8 cellular contexts compared by ENCODE assay signal in the genomic region with DNA sequence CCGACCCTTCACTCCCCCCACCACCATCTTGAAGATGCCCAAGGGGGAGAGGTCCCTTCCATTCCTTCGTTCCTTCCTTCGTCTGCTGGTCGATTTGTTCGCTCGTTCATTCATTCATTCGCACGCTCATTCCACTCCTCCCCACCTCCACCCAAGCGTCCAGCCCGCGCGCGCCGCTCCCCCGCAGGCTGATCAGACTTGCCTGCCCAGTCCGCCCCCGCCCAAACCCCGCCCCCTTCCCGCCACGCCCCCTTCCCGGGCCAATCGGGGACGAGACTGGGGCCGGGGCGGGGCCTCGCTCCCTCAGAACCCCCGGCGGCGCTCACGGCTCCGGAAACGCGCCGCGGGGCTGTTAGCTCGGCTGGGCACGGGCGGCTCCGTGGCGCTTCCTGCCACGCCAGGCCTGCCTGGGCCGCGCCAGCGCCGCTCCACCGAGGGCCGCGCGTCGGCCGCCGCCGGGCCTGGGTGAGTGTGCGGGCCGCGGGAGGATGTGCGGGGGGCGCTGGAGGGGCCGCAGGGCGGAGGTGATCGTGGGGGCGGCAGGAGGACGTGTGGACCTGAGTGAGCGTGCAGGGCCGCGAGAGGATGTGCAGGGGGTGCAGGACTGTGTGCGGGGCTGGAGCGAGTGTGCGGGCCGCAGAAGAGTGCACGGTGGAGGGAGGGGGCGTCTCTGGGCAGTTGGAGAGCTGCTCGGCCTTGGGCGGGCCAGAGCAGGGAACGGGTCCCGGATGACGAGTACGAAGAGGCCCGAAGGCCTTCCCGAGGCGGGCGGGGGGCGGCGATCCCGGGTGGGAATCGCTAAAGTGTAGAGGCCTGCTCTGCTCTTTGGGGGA. TPM values are rescaled to one million over a fixed set of nuclear protein-coding genes. Genes with fewer than 3 reads are reported as not detected.
DNase-seq lines count a peak whose midpoint lies in the region; ATAC-seq and TF ChIP-seq lines count a peak whose summit lies in the region.

Gene ZNF275, plus strand, starts transcription at position 333 of the 833 bp plus-strand sequence. CDS start 2,527 bp downstream, outside the sequence.

- H3K36me3 ChIP-seq in BE2C (no peaks in the 10 kb centered on the region), liver (ENCODE audit: control insufficient read depth in 4 of 4, insufficient read depth in 3 of 4, low read depth in 1 of 4, low read length in 3 of 4) (peaks cover 0 to 5% (median under 1%) of the 10 kb centered on the region in 4 donors)

- H3K27ac ChIP-seq in liver (ENCODE audit: low read depth in 1 of 2, low read length in 2 of 2), result peak within 1 kb of the TSS; percentile 59 to 75

- H3K9me3 ChIP-seq in BE2C, result no peaks in the 10 kb centered on the region
- no peaks in the 10 kb centered on the region for H3K9me3 ChIP-seq in liver (ENCODE audit: control insufficient read depth in 4 of 4, low read length in 3 of 4)

- H3K4me3 ChIP-seq in BE2C (ENCODE audit: low read depth, low read length), result peak within 1 kb of the TSS; percentile 63
- peak within 1 kb of the TSS; percentile 20 to 69 (median 66) for H3K4me3 ChIP-seq in liver (ENCODE audit: low read depth in 1 of 3, low read length in 3 of 3)

- no peaks in the 10 kb centered on the region for H3K27me3 ChIP-seq in BE2C
- peaks cover 0 to 2% (median 0%) of the 10 kb centered on the region in 4 donors for H3K27me3 ChIP-seq in liver (ENCODE audit: control insufficient read depth in 4 of 4, insufficient read depth in 4 of 4, low read length in 3 of 4)

- TF ChIP-seq RAD21 in liver (IDR thresholded peaks at IDR 0.05), result no peak

- peak within 1 kb of the TSS in 1 of 2 donors; percentile 43 for H3K9ac ChIP-seq in liver (ENCODE audit: low read depth in 1 of 2, low read length in 2 of 2)

- WGBS in liver, result under 1% methylated on average over 86 of the region's 86 CpGs

- TF ChIP-seq CTCF in BE2C (IDR thresholded peaks at IDR 0.05; ENCODE audit: low read depth, low read length) (no peak), liver (IDR thresholded peaks at IDR 0.05; ENCODE audit: low read depth, low read length, missing input control) (no peak)

- TF ChIP-seq POLR2A in GM19099 (IDR thresholded peaks at IDR 0.05; ENCODE audit: extremely low read depth, insufficient read length, low read depth), result peak; percentile 80

- peak; percentile 87 for ATAC-seq in HG03354 (IDR thresholded peaks at IDR 0.05; ENCODE audit: poor library complexity, severe bottlenecking, unreplicated experiment)

- peak; percentile 85 for DNase-seq in BE2C
- DNase-seq in NCI-H510A treated with DMSO at 0.1 percent for 48 hours (lab: John Stamatoyannopoulos, UW), result peak; percentile 29
- DNase-seq in activated CD4-positive, alpha-beta T cell treated with anti-CD3 and anti-CD28 coated beads, Interleukin-2, amount 50 U/mL, for 1 hour, result peak; percentile 77
- DNase-seq in cortex of kidney (lab: John Stamatoyannopoulos, UW), result peak; percentile 13
- peak; percentile 67 for DNase-seq in stimulated activated CD4-positive, alpha-beta T cell treated with anti-CD3 and anti-CD28 coated beads, Interleukin-2, amount 100 ng/mL, for 4 hours (ENCODE audit: low read depth)

- H3K4me1 ChIP-seq in BE2C (no peaks in the 10 kb centered on the region), liver (ENCODE audit: control insufficient read depth in 4 of 4, insufficient read depth in 4 of 4, low read length in 3 of 4) (peaks cover 2 to 9% (median 6%) of the 10 kb centered on the region in 4 donors)

TF ChIP-seq in liver, 16 proteins besides CTCF, POLR2A, EP300 and RAD21:
- TF ChIP-seq HNF4G (IDR thresholded peaks at IDR 0.05) (no peak), EGR1 (IDR thresholded peaks at IDR 0.05; ENCODE audit: low read depth in 2 of 2) (peak in 1 of 2 donors; percentile 16), SP1 (IDR thresholded peaks at IDR 0.05) (peak; percentile 12), TAF1 (conservative IDR thresholded peaks at IDR 0.05) (no peak)

RNA-seq across cellular contexts. Expression of gene ZNF275, which starts in this region (rescaled TPM):
- polyA plus RNA-seq in BE2C (2012; ENCODE audit: insufficient read depth, insufficient read length, low read depth), result 12.4 TPM
- total RNA-seq in liver, result 10 to 100 TPM in 1 of 2 donors, 1 to 10 TPM in 1; 9.9 to 13.9 TPM
- polyA plus RNA-seq in liver, result 1 to 10 TPM; 6.2 to 7.3 TPM

Comparison
In these comparisons a context has a peak if more than half of its experiments do, and no peak if none do; other contexts are left out.
1. Peak in every context shown above with its lines: DNase-seq, ATAC-seq, H3K4me3 ChIP-seq and H3K27ac ChIP-seq.
2. DNase-seq: peak in every context shown above with its lines; median percentile 85 in BE2C; 77 in activated CD4-positive, alpha-beta T cell treated with anti-CD3 and anti-CD28 coated beads, Interleukin-2, amount 50 U/mL, for 1 hour; 67 in stimulated activated CD4-positive, alpha-beta T cell treated with anti-CD3 and anti-CD28 coated beads, Interleukin-2, amount 100 ng/mL, for 4 hours; 29 in NCI-H510A treated with DMSO at 0.1 percent for 48 hours; 13 in cortex of kidney.